16 cellular contexts compared by ENCODE assay signal in genomic region chr5:179410291-179411160, GRCh38.
"Had no signal": no experiment of that assay in that cellular context is flagged by ENCODE, and none has a peak within 500 bp of the region (broad histone marks: within the 10 kb centered on the region; RNA-seq: fewer than 3 reads in every experiment).

No MANE protein-coding gene starts in this region.

- DNase-seq: activated CD4-positive, CD25-positive, alpha-beta regulatory T cell treated with anti-CD3 and anti-CD28 coated beads, Interleukin-2, amount 50 U/mL, for 72 hours; activated naive CD4-positive, alpha-beta T cell treated with anti-CD3 and anti-CD28 coated beads, Interleukin-2, amount 10 ng/mL, durations not matched to agents 7 days and 5 days; activated T-cell treated with anti-CD3 and anti-CD28 coated beads for 4 hours; central memory CD4-positive, alpha-beta T cell; effector memory CD8-positive, alpha-beta T cell; hippocampal formation; left cardiac atrium; retina; stimulated activated CD4-positive, alpha-beta T cell treated with anti-CD3 and anti-CD28 coated beads, Interleukin-15, amount 100 ng/mL, for 24 hours; stomach had no signal

- H3K4me1 Mint-ChIP-seq: activated naive CD4-positive, alpha-beta T cell treated with anti-CD3 and anti-CD28 coated beads, Interleukin-2, amount 10 ng/mL, durations not matched to agents 7 days and 5 days; neural crest cell had no signal

- H3K4me3 ChIP-seq: adrenal gland, stomach, thoracic aorta had no signal

- H3K27ac ChIP-seq: adrenal gland, parathyroid adenoma, stomach, thoracic aorta had no signal

- H3K27me3 Mint-ChIP-seq: activated naive CD4-positive, alpha-beta T cell treated with anti-CD3 and anti-CD28 coated beads, Interleukin-2, amount 10 ng/mL, durations not matched to agents 7 days and 5 days; dendritic cell treated with granulocyte-macrophage colony-stimulating factor and Interleukin-4, amounts not matched to agents 40 ng/mL and 50 ng/mL, for 4 days had no signal

- H3K36me3 Mint-ChIP-seq: activated naive CD4-positive, alpha-beta T cell treated with anti-CD3 and anti-CD28 coated beads, Interleukin-2, amount 10 ng/mL, durations not matched to agents 7 days and 5 days had no signal

- ATAC-seq: effector memory CD8-positive, alpha-beta T cell; left cardiac atrium had no signal

- H3K4me3 Mint-ChIP-seq: activated naive CD4-positive, alpha-beta T cell treated with anti-CD3 and anti-CD28 coated beads, Interleukin-2, amount 10 ng/mL, durations not matched to agents 7 days and 5 days; dendritic cell treated with granulocyte-macrophage colony-stimulating factor and Interleukin-4, amounts not matched to agents 40 ng/mL and 50 ng/mL, for 4 days; effector memory CD8-positive, alpha-beta T cell; neural crest cell had no signal

- H3K9me3 Mint-ChIP-seq: activated naive CD4-positive, alpha-beta T cell treated with anti-CD3 and anti-CD28 coated beads, Interleukin-2, amount 10 ng/mL, durations not matched to agents 7 days and 5 days; activated T-helper 2 cell treated with anti-CD3 and anti-CD28 coated beads, Interferon-gamma antibody, Interleukin-2, Interleukin-4, amounts not matched to agents 10 μg/mL and 5 μg/mL and 100 μg/mL, durations not matched to agents 14 hours and 24 hours and 36 hours; dendritic cell treated with granulocyte-macrophage colony-stimulating factor and Interleukin-4, amounts not matched to agents 40 ng/mL and 50 ng/mL, for 4 days; effector memory CD8-positive, alpha-beta T cell had no signal

- H3K27ac Mint-ChIP-seq: activated naive CD4-positive, alpha-beta T cell treated with anti-CD3 and anti-CD28 coated beads, Interleukin-2, amount 10 ng/mL, durations not matched to agents 7 days and 5 days; activated T-helper 2 cell treated with anti-CD3 and anti-CD28 coated beads, Interferon-gamma antibody, Interleukin-2, Interleukin-4, amounts not matched to agents 10 μg/mL and 5 μg/mL and 100 μg/mL, durations not matched to agents 14 hours and 24 hours and 36 hours; dendritic cell treated with granulocyte-macrophage colony-stimulating factor and Interleukin-4, amounts not matched to agents 40 ng/mL and 50 ng/mL, for 4 days had no signal
